ENCODE assay signal across 20 cellular contexts in the genomic region with DNA sequence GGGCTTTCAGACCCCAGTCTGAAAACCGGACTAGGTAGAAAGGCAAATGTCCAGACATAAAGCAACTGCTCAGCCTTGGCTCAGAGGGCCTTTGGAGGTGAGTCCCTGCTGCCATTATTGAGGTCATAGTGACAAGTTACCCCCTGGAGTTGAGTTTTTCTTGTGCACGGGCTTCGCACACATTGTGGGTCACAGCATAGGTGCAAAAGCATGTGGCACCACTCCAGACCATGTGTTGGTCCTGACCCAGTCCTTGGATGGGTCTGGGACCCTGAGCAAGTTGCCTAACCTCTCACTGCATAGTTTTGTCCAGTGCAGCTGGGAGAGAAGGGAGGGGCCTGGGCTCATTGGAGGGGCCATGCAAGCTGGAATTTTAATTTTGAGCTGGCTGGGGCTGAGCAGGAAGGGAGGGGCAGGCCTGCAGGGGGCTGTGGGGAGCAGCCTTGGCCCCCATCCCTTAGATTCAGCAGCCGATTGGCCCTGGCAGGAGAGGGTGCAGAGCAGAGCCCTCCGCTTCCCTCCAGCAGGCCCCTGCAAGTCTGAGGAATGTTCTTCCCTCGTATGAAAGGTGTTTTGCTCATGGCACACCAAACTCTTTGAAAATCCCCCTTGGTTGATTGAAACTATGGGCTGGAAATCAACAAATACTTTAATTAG. TPM values are rescaled to one million over a fixed set of nuclear protein-coding genes. Genes with fewer than 3 reads are reported as not detected.
DNase-seq lines count a peak whose midpoint lies in the region; ATAC-seq and TF ChIP-seq lines count a peak whose summit lies in the region.
"Had no signal": no experiment of that assay in that cellular context is flagged by ENCODE, and none has a peak within 500 bp of the region (broad histone marks: within the 10 kb centered on the region; RNA-seq: fewer than 3 reads in every experiment).

No MANE protein-coding gene starts in this region.

- H3K27me3 ChIP-seq in RWPE2 (ENCODE audit: insufficient read depth, poor library complexity, severe bottlenecking) (no peaks in the 10 kb centered on the region), SK-N-SH (ENCODE audit: insufficient read depth) (peaks cover 42% of the 10 kb centered on the region; the same call in 1 of the 2 replicates)

- no peaks in the 10 kb centered on the region for H3K36me3 Mint-ChIP-seq in endothelial cell (ENCODE audit: low read depth, unreplicated experiment)
- no peaks in the 10 kb centered on the region for H3K36me3 Mint-ChIP-seq in progenitor cell of endocrine pancreas (ENCODE audit: insufficient read depth)

- H3K4me1 Mint-ChIP-seq in endothelial cell (ENCODE audit: unreplicated experiment) (no peaks in the 10 kb centered on the region), progenitor cell of endocrine pancreas (ENCODE audit: low read depth) (no peaks in the 10 kb centered on the region)

- H3K27ac Mint-ChIP-seq in endothelial cell (ENCODE audit: unreplicated experiment) (no peak overlapping the region), progenitor cell of endocrine pancreas (no peak overlapping the region)
- H3K27ac Mint-ChIP-seq: T-helper 1 cell treated with Interleukin-12 subunit alpha and Interleukin-12 subunit beta and Interleukin-4 antibody, amounts not matched to agents 30 μg/mL and 1 μg/mL, for 36 hours had no signal

- peak; percentile 10; the same call in 2 of the 3 replicates for ATAC-seq in RWPE2 (ENCODE audit: low read depth)
- ATAC-seq in GM18907 (IDR thresholded peaks at IDR 0.05; ENCODE audit: unreplicated experiment): no peak

- H3K9me3 Mint-ChIP-seq in endothelial cell (ENCODE audit: unreplicated experiment) (no peaks in the 10 kb centered on the region), progenitor cell of endocrine pancreas (ENCODE audit: low read depth) (no peaks in the 10 kb centered on the region)
- H3K9me3 Mint-ChIP-seq: T-helper 1 cell treated with Interleukin-12 subunit alpha and Interleukin-12 subunit beta and Interleukin-4 antibody, amounts not matched to agents 30 μg/mL and 1 μg/mL, for 36 hours had no signal

- peaks cover 8% of the 10 kb centered on the region for H3K36me3 ChIP-seq in RWPE2 (ENCODE audit: low read depth)
- no peaks in the 10 kb centered on the region for H3K36me3 ChIP-seq in SK-N-SH (replicated peaks in 1 of 2; ENCODE audit: control insufficient read depth in 1 of 2, insufficient read depth in 2 of 2, low read length in 1 of 2)
- H3K36me3 ChIP-seq: HAP-1, WERI-Rb-1 had no signal

- peaks cover 4% of the 10 kb centered on the region for H3K27me3 Mint-ChIP-seq in endothelial cell (ENCODE audit: unreplicated experiment)
- H3K27me3 Mint-ChIP-seq in progenitor cell of endocrine pancreas: peaks cover 19% of the 10 kb centered on the region

- no peak for TF ChIP-seq EP300 in SK-N-SH (IDR thresholded peaks at IDR 0.05; ENCODE audit: borderline replicate concordance in 1 of 2, low read depth in 1 of 2, low read length in 1 of 2)

- no peak overlapping the region for H3K4me3 ChIP-seq in RWPE2 (ENCODE audit: severe bottlenecking)
- H3K4me3 ChIP-seq in SK-N-SH (ENCODE audit: low read depth in 2 of 2, low read length in 1 of 2): no peak overlapping the region
- H3K4me3 ChIP-seq: HAP-1 had no signal

- H3K79me2 ChIP-seq in SK-N-SH (ENCODE audit: insufficient read depth): no peaks in the 10 kb centered on the region

- CTCF ChIA-PET in SK-N-SH (lab: Yijun Ruan, JAX): interaction anchor here (1.1 kb wide), 2 partner anchors 11 to 24 kb away, joined by 3 read pairs; no protein-coding TSS in a partner anchor

- H3K9ac ChIP-seq in SK-N-SH: no peak overlapping the region

- TF ChIP-seq CTCF in RWPE2 (IDR thresholded peaks at IDR 0.05; ENCODE audit: poor library complexity, severe bottlenecking): peak; percentile 11
- no peak for TF ChIP-seq CTCF in endothelial cell (IDR thresholded peaks at IDR 0.05; ENCODE audit: unreplicated experiment)
- TF ChIP-seq CTCF in progenitor cell of endocrine pancreas (IDR thresholded peaks at IDR 0.05; ENCODE audit: unreplicated experiment): no peak
- no peak for TF ChIP-seq CTCF in SK-N-SH (IDR thresholded peaks at IDR 0.05)

- H3K9me3 ChIP-seq in RWPE2 (ENCODE audit: severe bottlenecking): no peaks in the 10 kb centered on the region
- H3K9me3 ChIP-seq in SK-N-SH: no peaks in the 10 kb centered on the region
- H3K9me3 ChIP-seq: HAP-1 had no signal

- H3K4me1 ChIP-seq in RWPE2 (ENCODE audit: insufficient read depth, poor library complexity, severe bottlenecking) (peaks cover 55% of the 10 kb centered on the region), SK-N-SH (ENCODE audit: control insufficient read depth in 1 of 2, insufficient read depth in 2 of 2, low read depth in 1 of 2, low read length in 1 of 2) (no peaks in the 10 kb centered on the region)
- H3K4me1 ChIP-seq: HAP-1 had no signal

- H3K9me2 ChIP-seq in SK-N-SH: no peaks in the 10 kb centered on the region

- WGBS in SK-N-SH (ENCODE audit: low lambda C conversion rate): 22% methylated on average over 6 of the region's 6 CpGs

- no peaks in the 10 kb centered on the region for H3F3A ChIP-seq in SK-N-SH (replicated peaks; ENCODE audit: insufficient read depth)

- TF ChIP-seq RAD21 in SK-N-SH (IDR thresholded peaks at IDR 0.05; ENCODE audit: low read length): no peak

- no peak overlapping the region for H2AFZ ChIP-seq in SK-N-SH (ENCODE audit: low read depth)

- H3K27ac ChIP-seq in RWPE2 (ENCODE audit: poor library complexity, severe bottlenecking): peak overlapping the region; percentile 99
- no peak overlapping the region for H3K27ac ChIP-seq in SK-N-SH (ENCODE audit: low read depth in 2 of 2, low read length in 1 of 2)
- H3K27ac ChIP-seq: WERI-Rb-1 had no signal

- H3K4me3 Mint-ChIP-seq in endothelial cell (ENCODE audit: unreplicated experiment) (no peak overlapping the region), progenitor cell of endocrine pancreas (ENCODE audit: low read depth) (no peak overlapping the region)
- H3K4me3 Mint-ChIP-seq: T-helper 1 cell treated with Interleukin-12 subunit alpha and Interleukin-12 subunit beta and Interleukin-4 antibody, amounts not matched to agents 30 μg/mL and 1 μg/mL, for 36 hours had no signal

- DNase-seq in RWPE2 (ENCODE audit: low spot score) (no peak), endothelial cell (ENCODE audit: low spot score) (peak; percentile 0), progenitor cell of endocrine pancreas (ENCODE audit: low spot score, unreplicated experiment) (peak; percentile 7), SK-N-SH (no peak)
- DNase-seq: AML-193; amniotic stem cell; COR-L47; MV-4-11; NCI-H2029 treated with DMSO at 0.1 percent for 48 hours; NCI-H510A; SIG-M5; stimulated activated CD4-positive, alpha-beta T cell treated with anti-CD3 and anti-CD28 coated beads, Interleukin-4, amount 100 ng/mL, for 1 hour; WERI-Rb-1 had no signal

- POLR2A ChIA-PET in SK-N-SH (lab: Yijun Ruan, JAX): no interaction called here

- no peaks in the 10 kb centered on the region for H4K20me1 ChIP-seq in SK-N-SH (ENCODE audit: insufficient read depth)

- H3K4me2 ChIP-seq in SK-N-SH: no peak overlapping the region

TF ChIP-seq in SK-N-SH, 30 proteins besides CTCF, POLR2A, EP300 and RAD21 (continues in another document):
- TF ChIP-seq RFX5 (IDR thresholded peaks at IDR 0.05; ENCODE audit: low read length) (no peak), NRF1 (IDR thresholded peaks at IDR 0.05; ENCODE audit: low read depth, low read length) (no peak)

RNA-seq across cellular contexts. Expression of a gene that starts 4.2 kb away (rescaled TPM):
- total RNA-seq in endothelial cell (ENCODE audit: unreplicated experiment): not detected
- not detected in 2 replicates for total RNA-seq in progenitor cell of endocrine pancreas
- polyA plus RNA-seq in SK-N-SH (2012; rRNA removed): not detected in 2 replicates
- polyA plus RNA-seq in SK-N-SH (2012; cell fraction: cytosol; rRNA removed): not detected in 2 replicates
- polyA plus RNA-seq in SK-N-SH (2012; cell fraction: nucleus; rRNA removed): not detected in 2 replicates
- total RNA-seq: activated CD8-positive, alpha-beta memory T cell treated with anti-CD3 and anti-CD28 coated beads for 36 hours; frontal cortex had no signal

RNA-seq across cellular contexts. Expression of a gene that starts 28.6 kb away (rescaled TPM):
- total RNA-seq in endothelial cell (ENCODE audit: unreplicated experiment) (not detected), progenitor cell of endocrine pancreas (not detected in 2 replicates)
- not detected in 2 replicates for polyA plus RNA-seq in SK-N-SH (2012; rRNA removed)
- polyA plus RNA-seq in SK-N-SH (2012; cell fraction: cytosol; rRNA removed): not detected in 2 replicates
- not detected in 2 replicates for polyA plus RNA-seq in SK-N-SH (2012; cell fraction: nucleus; rRNA removed)
- total RNA-seq: activated CD8-positive, alpha-beta memory T cell treated with anti-CD3 and anti-CD28 coated beads for 36 hours; frontal cortex; osteoblast had no signal

RNA-seq across cellular contexts. Expression of a gene that starts 31.3 kb away (rescaled TPM):
- total RNA-seq in endothelial cell (ENCODE audit: unreplicated experiment) (not detected), progenitor cell of endocrine pancreas (not detected in 2 replicates)
- polyA plus RNA-seq in SK-N-SH (2012; rRNA removed): not detected in 2 replicates
- not detected in 2 replicates for polyA plus RNA-seq in SK-N-SH (2012; cell fraction: cytosol; rRNA removed)
- polyA plus RNA-seq in SK-N-SH (2012; cell fraction: nucleus; rRNA removed): not detected in 2 replicates
- total RNA-seq: activated CD8-positive, alpha-beta memory T cell treated with anti-CD3 and anti-CD28 coated beads for 36 hours; frontal cortex; temporal lobe had no signal

RNA-seq across cellular contexts. Expression of a gene that starts 49.3 kb away (rescaled TPM):
- total RNA-seq in endothelial cell (ENCODE audit: unreplicated experiment) (not detected), progenitor cell of endocrine pancreas (not detected in 2 replicates)
- not detected in 2 replicates for polyA plus RNA-seq in SK-N-SH (2012; rRNA removed)
- not detected in 2 replicates for polyA plus RNA-seq in SK-N-SH (2012; cell fraction: cytosol; rRNA removed)
- polyA plus RNA-seq in SK-N-SH (2012; cell fraction: nucleus; rRNA removed): not detected in 2 replicates
- total RNA-seq: activated CD8-positive, alpha-beta memory T cell treated with anti-CD3 and anti-CD28 coated beads for 36 hours; frontal cortex; osteoblast; temporal lobe had no signal

RNA-seq across cellular contexts. Expression of a gene that starts 50.8 kb away (rescaled TPM):
- total RNA-seq in endothelial cell (ENCODE audit: unreplicated experiment) (not detected), progenitor cell of endocrine pancreas (not detected in 2 replicates)
- not detected in 2 replicates for polyA plus RNA-seq in SK-N-SH (2012; rRNA removed)
- not detected in 2 replicates for polyA plus RNA-seq in SK-N-SH (2012; cell fraction: cytosol; rRNA removed)
- not detected in 2 replicates for polyA plus RNA-seq in SK-N-SH (2012; cell fraction: nucleus; rRNA removed)
- total RNA-seq: activated CD8-positive, alpha-beta memory T cell treated with anti-CD3 and anti-CD28 coated beads for 36 hours; frontal cortex; osteoblast; temporal lobe had no signal

Comparison
In these comparisons a context has a peak if more than half of its experiments do, and no peak if none do; other contexts are left out.
1. DNase-seq: peak in endothelial cell (single experiment) and progenitor cell of endocrine pancreas (single experiment); none in RWPE2 (single experiment) and SK-N-SH (single experiment).